ENCODE assay signal across 10 cellular contexts in genomic region chr3:134314588-134315285, GRCh38. TPM values are rescaled to one million over a fixed set of nuclear protein-coding genes. Genes with fewer than 3 reads are reported as not detected.
A peak's percentile ranks its signal among the peaks of the same experiment; 100 is the strongest.
DNase-seq lines count a peak whose midpoint lies in the region; ATAC-seq and TF ChIP-seq lines count a peak whose summit lies in the region.
"Had no signal": no experiment of that assay in that cellular context is flagged by ENCODE, and none has a peak within 500 bp of the region (broad histone marks: within the 10 kb centered on the region; RNA-seq: fewer than 3 reads in every experiment).

No MANE protein-coding gene starts in this region.

- CTCF ChIA-PET in activated CD4-positive, alpha-beta T cell treated with anti-CD3 and anti-CD28 coated beads, Interleukin-2, amount 10 ng/mL, durations not matched to agents 7 days and 5 days (lab: Charles Lee) = interaction anchor here (0.6 kb wide), 1 partner anchor 151 kb away, joined by 3 read pairs; no protein-coding TSS in a partner anchor

- POLR2A ChIA-PET in activated CD4-positive, alpha-beta T cell treated with anti-CD3 and anti-CD28 coated beads, Interleukin-2, amount 10 ng/mL, durations not matched to agents 7 days and 5 days (lab: Charles Lee) = no interaction called here

- no peak for ATAC-seq in HG02798 (IDR thresholded peaks at IDR 0.05; ENCODE audit: poor library complexity, unreplicated experiment)
- ATAC-seq: stimulated activated memory B cell treated with anti-CD40 and anti-IgM and Interleukin-4, amounts not matched to agents 10 μg/mL and 1 μg/mL and 100 μg/mL, for 72 hours had no signal

- H3K27me3 Mint-ChIP-seq in activated CD4-positive, alpha-beta T cell treated with anti-CD3 and anti-CD28 coated beads, Interleukin-2, amount 10 ng/mL, durations not matched to agents 7 days and 5 days = peaks cover 50% of the 10 kb centered on the region
- H3K27me3 Mint-ChIP-seq in endothelial cell (ENCODE audit: unreplicated experiment) (peaks cover 7% of the 10 kb centered on the region), nephron (ENCODE audit: low read depth) (peaks cover 4% of the 10 kb centered on the region)
- H3K27me3 Mint-ChIP-seq in activated T-helper 1 cell treated with anti-CD3 and anti-CD28 coated beads, Interleukin-12 subunit alpha, Interleukin-12 subunit beta, Interleukin-2, Interleukin-4 antibody, amounts not matched to agents 30 ng/mL and 10 ng/mL and 1 ng/mL, durations not matched to agents 14 hours and 24 hours and 36 hours (ENCODE audit: insufficient read depth) = peaks cover 54% of the 10 kb centered on the region

- TF ChIP-seq CTCF in endothelial cell (IDR thresholded peaks at IDR 0.05; ENCODE audit: unreplicated experiment) = no peak
- TF ChIP-seq CTCF in nephron (IDR thresholded peaks at IDR 0.05; ENCODE audit: unreplicated experiment in 3 of 3) = no peak

- no peaks in the 10 kb centered on the region for H3K36me3 Mint-ChIP-seq in activated CD4-positive, alpha-beta T cell treated with anti-CD3 and anti-CD28 coated beads, Interleukin-2, amount 10 ng/mL, durations not matched to agents 7 days and 5 days (ENCODE audit: low read depth)
- H3K36me3 Mint-ChIP-seq in endothelial cell (ENCODE audit: low read depth, unreplicated experiment) (no peaks in the 10 kb centered on the region), nephron (ENCODE audit: low read depth) (no peaks in the 10 kb centered on the region)
- no peaks in the 10 kb centered on the region for H3K36me3 Mint-ChIP-seq in activated T-helper 1 cell treated with anti-CD3 and anti-CD28 coated beads, Interleukin-12 subunit alpha, Interleukin-12 subunit beta, Interleukin-2, Interleukin-4 antibody, amounts not matched to agents 30 ng/mL and 10 ng/mL and 1 ng/mL, durations not matched to agents 14 hours and 24 hours and 36 hours (ENCODE audit: low read depth)
- H3K36me3 Mint-ChIP-seq: stimulated activated memory B cell treated with anti-CD40 and anti-IgM and Interleukin-4, amounts not matched to agents 10 μg/mL and 1 μg/mL and 100 μg/mL, for 72 hours had no signal

- no peaks in the 10 kb centered on the region for H3K9me3 Mint-ChIP-seq in activated CD4-positive, alpha-beta T cell treated with anti-CD3 and anti-CD28 coated beads, Interleukin-2, amount 10 ng/mL, durations not matched to agents 7 days and 5 days
- H3K9me3 Mint-ChIP-seq in endothelial cell (ENCODE audit: unreplicated experiment) = no peaks in the 10 kb centered on the region
- H3K9me3 Mint-ChIP-seq in nephron = no peaks in the 10 kb centered on the region
- H3K9me3 Mint-ChIP-seq in activated T-helper 1 cell treated with anti-CD3 and anti-CD28 coated beads, Interleukin-12 subunit alpha, Interleukin-12 subunit beta, Interleukin-2, Interleukin-4 antibody, amounts not matched to agents 30 ng/mL and 10 ng/mL and 1 ng/mL, durations not matched to agents 14 hours and 24 hours and 36 hours = no peaks in the 10 kb centered on the region
- H3K9me3 Mint-ChIP-seq: stimulated activated memory B cell treated with anti-CD40 and anti-IgM and Interleukin-4, amounts not matched to agents 10 μg/mL and 1 μg/mL and 100 μg/mL, for 72 hours had no signal

- intact Hi-C loops in activated T-helper 1 cell treated with anti-CD3 and anti-CD28 coated beads, Interleukin-12 subunit alpha, Interleukin-12 subunit beta, Interleukin-2, Interleukin-4 antibody, amounts not matched to agents 30 ng/mL and 10 ng/mL and 1 ng/mL, durations not matched to agents 14 hours and 24 hours and 36 hours (cut with micrococcal nuclease) = no loop called here

- H3K4me1 Mint-ChIP-seq in activated CD4-positive, alpha-beta T cell treated with anti-CD3 and anti-CD28 coated beads, Interleukin-2, amount 10 ng/mL, durations not matched to agents 7 days and 5 days = no peaks in the 10 kb centered on the region
- peaks cover 49% of the 10 kb centered on the region for H3K4me1 Mint-ChIP-seq in endothelial cell (ENCODE audit: unreplicated experiment)
- H3K4me1 Mint-ChIP-seq in nephron = peaks cover 39% of the 10 kb centered on the region
- H3K4me1 Mint-ChIP-seq in activated T-helper 1 cell treated with anti-CD3 and anti-CD28 coated beads, Interleukin-12 subunit alpha, Interleukin-12 subunit beta, Interleukin-2, Interleukin-4 antibody, amounts not matched to agents 30 ng/mL and 10 ng/mL and 1 ng/mL, durations not matched to agents 14 hours and 24 hours and 36 hours (ENCODE audit: low read depth) = no peaks in the 10 kb centered on the region

- peak overlapping the region; percentile 27 for H3K27ac Mint-ChIP-seq in activated CD4-positive, alpha-beta T cell treated with anti-CD3 and anti-CD28 coated beads, Interleukin-2, amount 10 ng/mL, durations not matched to agents 7 days and 5 days
- peak overlapping the region; percentile 97 for H3K27ac Mint-ChIP-seq in endothelial cell (ENCODE audit: unreplicated experiment)
- peak overlapping the region; percentile 21 to 46 (median 25) for H3K27ac Mint-ChIP-seq in nephron
- no peak overlapping the region for H3K27ac Mint-ChIP-seq in activated T-helper 1 cell treated with anti-CD3 and anti-CD28 coated beads, Interleukin-12 subunit alpha, Interleukin-12 subunit beta, Interleukin-2, Interleukin-4 antibody, amounts not matched to agents 30 ng/mL and 10 ng/mL and 1 ng/mL, durations not matched to agents 14 hours and 24 hours and 36 hours
- H3K27ac Mint-ChIP-seq: stimulated activated memory B cell treated with anti-CD40 and anti-IgM and Interleukin-4, amounts not matched to agents 10 μg/mL and 1 μg/mL and 100 μg/mL, for 72 hours had no signal

- DNase-seq in activated CD4-positive, alpha-beta T cell treated with anti-CD3 and anti-CD28 coated beads, Interleukin-2, amount 10 ng/mL, durations not matched to agents 7 days and 5 days = no peak
- no peak for DNase-seq in activated CD4-positive, alpha-beta T cell treated with anti-CD3 and anti-CD28 coated beads for 4 hours
- DNase-seq in endothelial cell (ENCODE audit: low spot score) (no peak), ureter (ENCODE audit: low spot score) (peak; percentile 43), NCI-H2196 treated with DMSO at 0.1 percent for 48 hours (lab: John Stamatoyannopoulos, UW; ENCODE audit: unreplicated experiment) (no peak)
- no peak for DNase-seq in activated T-helper 1 cell treated with anti-CD3 and anti-CD28 coated beads, Interleukin-12 subunit alpha, Interleukin-12 subunit beta, Interleukin-2, Interleukin-4 antibody, amounts not matched to agents 30 ng/mL and 10 ng/mL and 1 ng/mL, durations not matched to agents 14 hours and 24 hours and 36 hours (ENCODE audit: low spot score)
- DNase-seq: NCI-H1417 had no signal

- no peak overlapping the region for H3K4me3 Mint-ChIP-seq in activated CD4-positive, alpha-beta T cell treated with anti-CD3 and anti-CD28 coated beads, Interleukin-2, amount 10 ng/mL, durations not matched to agents 7 days and 5 days
- H3K4me3 Mint-ChIP-seq in endothelial cell (ENCODE audit: unreplicated experiment) = peak overlapping the region; percentile 56
- H3K4me3 Mint-ChIP-seq in nephron = peak overlapping the region in 2 of 3 experiments; percentile 4 to 7
- no peak overlapping the region for H3K4me3 Mint-ChIP-seq in activated T-helper 1 cell treated with anti-CD3 and anti-CD28 coated beads, Interleukin-12 subunit alpha, Interleukin-12 subunit beta, Interleukin-2, Interleukin-4 antibody, amounts not matched to agents 30 ng/mL and 10 ng/mL and 1 ng/mL, durations not matched to agents 14 hours and 24 hours and 36 hours
- H3K4me3 Mint-ChIP-seq: stimulated activated memory B cell treated with anti-CD40 and anti-IgM and Interleukin-4, amounts not matched to agents 10 μg/mL and 1 μg/mL and 100 μg/mL, for 72 hours had no signal

RNA-seq across cellular contexts. Expression of gene AMOTL2, which starts 59.5 kb away (rescaled TPM):
- total RNA-seq in activated CD4-positive, alpha-beta T cell treated with anti-CD3 and anti-CD28 coated beads, Interleukin-2, amount 10 ng/mL, durations not matched to agents 7 days and 5 days = not detected
- 46.5 TPM for total RNA-seq in endothelial cell (ENCODE audit: unreplicated experiment)
- 76.2 TPM for total RNA-seq in ureter
- not detected in 2 replicates for total RNA-seq in activated T-helper 1 cell treated with anti-CD3 and anti-CD28 coated beads, Interleukin-12 subunit alpha, Interleukin-12 subunit beta, Interleukin-2, Interleukin-4 antibody, amounts not matched to agents 30 ng/mL and 10 ng/mL and 1 ng/mL, durations not matched to agents 14 hours and 24 hours and 36 hours

Comparison
In these comparisons a context has a peak if more than half of its experiments do, and no peak if none do; other contexts are left out.
1. H3K4me3 Mint-ChIP-seq: peak in endothelial cell (single experiment) and nephron (2 of 3); none in activated CD4-positive, alpha-beta T cell treated with anti-CD3 and anti-CD28 coated beads, Interleukin-2, amount 10 ng/mL, durations not matched to agents 7 days and 5 days (single experiment) and activated T-helper 1 cell treated with anti-CD3 and anti-CD28 coated beads, Interleukin-12 subunit alpha, Interleukin-12 subunit beta, Interleukin-2, Interleukin-4 antibody, amounts not matched to agents 30 ng/mL and 10 ng/mL and 1 ng/mL, durations not matched to agents 14 hours and 24 hours and 36 hours (single experiment).
2. RNA of gene AMOTL2, which starts 59.5 kb away (total RNA-seq): 76.2 TPM in ureter (single experiment) and 46.5 TPM in endothelial cell (single experiment); not detected in activated CD4-positive, alpha-beta T cell treated with anti-CD3 and anti-CD28 coated beads, Interleukin-2, amount 10 ng/mL, durations not matched to agents 7 days and 5 days and not detected in activated T-helper 1 cell treated with anti-CD3 and anti-CD28 coated beads, Interleukin-12 subunit alpha, Interleukin-12 subunit beta, Interleukin-2, Interleukin-4 antibody, amounts not matched to agents 30 ng/mL and 10 ng/mL and 1 ng/mL, durations not matched to agents 14 hours and 24 hours and 36 hours; every median in the first group is over 10 times any median in the second.